10 cellular contexts compared by ENCODE assay signal in the genomic region with DNA sequence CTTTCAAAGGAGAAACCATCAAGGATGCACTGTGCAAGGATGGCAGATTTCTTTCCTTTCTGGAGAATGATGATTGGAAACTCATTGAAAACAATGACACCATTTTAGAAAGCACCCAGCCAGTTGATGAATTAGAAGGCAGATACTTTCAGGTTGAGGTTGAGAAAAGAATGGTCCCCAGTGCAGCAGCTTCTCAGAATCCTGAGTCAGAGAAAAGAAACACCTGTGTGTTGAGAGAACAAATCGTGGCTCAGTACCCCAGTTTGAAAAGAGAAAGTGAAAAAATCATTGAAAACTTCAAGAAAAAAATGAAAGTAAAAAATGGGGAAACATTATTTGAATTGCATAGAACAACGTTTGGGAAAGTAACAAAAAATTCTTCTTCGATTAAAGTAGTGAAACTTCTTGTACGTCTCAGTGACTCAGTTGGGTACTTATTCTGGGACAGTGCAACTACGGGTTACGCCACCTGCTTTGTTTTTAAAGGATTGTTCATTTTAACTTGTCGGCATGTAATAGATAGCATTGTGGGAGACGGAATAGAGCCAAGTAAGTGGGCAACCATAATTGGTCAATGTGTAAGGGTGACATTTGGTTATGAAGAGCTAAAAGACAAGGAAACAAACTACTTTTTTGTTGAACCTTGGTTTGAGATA. TPM values are rescaled to one million over a fixed set of nuclear protein-coding genes. Genes with fewer than 3 reads are reported as not detected.
DNase-seq lines count a peak whose midpoint lies in the region; ATAC-seq and TF ChIP-seq lines count a peak whose summit lies in the region.
"Had no signal": no experiment of that assay in that cellular context is flagged by ENCODE, and none has a peak within 500 bp of the region (broad histone marks: within the 10 kb centered on the region; RNA-seq: fewer than 3 reads in every experiment).

No MANE protein-coding gene starts in this region.

- ATAC-seq in GM18499 (IDR thresholded peaks at IDR 0.05; ENCODE audit: insufficient read depth, unreplicated experiment) (peak; percentile 68), GM19438 (IDR thresholded peaks at IDR 0.05; ENCODE audit: low read depth, unreplicated experiment) (peak; percentile 80), HG03045 (IDR thresholded peaks at IDR 0.05; ENCODE audit: unreplicated experiment) (peak; percentile 85), right cardiac atrium (no peak), left lung (no peak)

- H3K4me3 ChIP-seq in right cardiac atrium (ENCODE audit: low read length) (no peak overlapping the region), left lung (no peak overlapping the region)

- H3K4me1 ChIP-seq in right cardiac atrium (ENCODE audit: control insufficient read depth, insufficient read depth, low read length): no peaks in the 10 kb centered on the region
- peaks cover 0 to 9% of the 10 kb centered on the region in 2 donors for H3K4me1 ChIP-seq in left lung

- H3K36me3 ChIP-seq in left lung: peaks cover 0 to 34% of the 10 kb centered on the region in 2 donors

- intact Hi-C loops in activated T-helper 1 cell treated with anti-CD3 and anti-CD28 coated beads, Interleukin-12 subunit alpha, Interleukin-12 subunit beta, Interleukin-2, Interleukin-4 antibody, amounts not matched to agents 30 ng/mL and 10 ng/mL and 1 ng/mL, durations not matched to agents 14 hours and 24 hours and 36 hours (cut with micrococcal nuclease): loop anchor here (1.0 kb wide), 2 partner anchors 8 to 19 kb away; no protein-coding TSS in a partner anchor
- intact Hi-C loops in right cardiac atrium (cut with DNase I): no loop called here
- intact Hi-C loops in posterior cingulate gyrus (cut with DNase I): no loop called here
- intact Hi-C loops in left lung (cut with DNase I): no loop called here

- DNase-seq in activated T-helper 1 cell treated with anti-CD3 and anti-CD28 coated beads, Interleukin-12 subunit alpha, Interleukin-12 subunit beta, Interleukin-2, Interleukin-4 antibody, amounts not matched to agents 30 ng/mL and 10 ng/mL and 1 ng/mL, durations not matched to agents 14 hours and 24 hours and 36 hours (ENCODE audit: low spot score): no peak
- DNase-seq in right cardiac atrium (no peak), posterior cingulate gyrus (no peak), DMS79 (lab: John Stamatoyannopoulos, UW) (no peak), left lung (no peak)
- DNase-seq: mesenchymal stem cell, OCI-M1 had no signal

- WGBS in right cardiac atrium: 88% methylated on average over 8 of the region's 8 CpGs

- TF ChIP-seq CTCF in left lung (IDR thresholded peaks at IDR 0.05): no peak

- H3K4me1 Mint-ChIP-seq in activated T-helper 1 cell treated with anti-CD3 and anti-CD28 coated beads, Interleukin-12 subunit alpha, Interleukin-12 subunit beta, Interleukin-2, Interleukin-4 antibody, amounts not matched to agents 30 ng/mL and 10 ng/mL and 1 ng/mL, durations not matched to agents 14 hours and 24 hours and 36 hours (ENCODE audit: low read depth): peaks cover 48% of the 10 kb centered on the region

- H3K27ac ChIP-seq in right cardiac atrium (ENCODE audit: low read length) (no peak overlapping the region), left lung (no peak overlapping the region)

- H3K27me3 ChIP-seq in right cardiac atrium (ENCODE audit: control insufficient read depth, insufficient read depth): no peaks in the 10 kb centered on the region
- no peaks in the 10 kb centered on the region for H3K27me3 ChIP-seq in left lung

- no peaks in the 10 kb centered on the region for H3K27me3 Mint-ChIP-seq in activated T-helper 1 cell treated with anti-CD3 and anti-CD28 coated beads, Interleukin-12 subunit alpha, Interleukin-12 subunit beta, Interleukin-2, Interleukin-4 antibody, amounts not matched to agents 30 ng/mL and 10 ng/mL and 1 ng/mL, durations not matched to agents 14 hours and 24 hours and 36 hours (ENCODE audit: insufficient read depth)

- H3K27ac Mint-ChIP-seq in activated T-helper 1 cell treated with anti-CD3 and anti-CD28 coated beads, Interleukin-12 subunit alpha, Interleukin-12 subunit beta, Interleukin-2, Interleukin-4 antibody, amounts not matched to agents 30 ng/mL and 10 ng/mL and 1 ng/mL, durations not matched to agents 14 hours and 24 hours and 36 hours: peak overlapping the region; percentile 55

- peaks cover 41% of the 10 kb centered on the region for H3K36me3 Mint-ChIP-seq in activated T-helper 1 cell treated with anti-CD3 and anti-CD28 coated beads, Interleukin-12 subunit alpha, Interleukin-12 subunit beta, Interleukin-2, Interleukin-4 antibody, amounts not matched to agents 30 ng/mL and 10 ng/mL and 1 ng/mL, durations not matched to agents 14 hours and 24 hours and 36 hours (ENCODE audit: low read depth)

- H3K9me3 ChIP-seq in right cardiac atrium (ENCODE audit: control insufficient read depth, low read length) (no peaks in the 10 kb centered on the region), left lung (no peaks in the 10 kb centered on the region)

- H3K4me3 Mint-ChIP-seq in activated T-helper 1 cell treated with anti-CD3 and anti-CD28 coated beads, Interleukin-12 subunit alpha, Interleukin-12 subunit beta, Interleukin-2, Interleukin-4 antibody, amounts not matched to agents 30 ng/mL and 10 ng/mL and 1 ng/mL, durations not matched to agents 14 hours and 24 hours and 36 hours: peak overlapping the region; percentile 45

- no peaks in the 10 kb centered on the region for H3K9me3 Mint-ChIP-seq in activated T-helper 1 cell treated with anti-CD3 and anti-CD28 coated beads, Interleukin-12 subunit alpha, Interleukin-12 subunit beta, Interleukin-2, Interleukin-4 antibody, amounts not matched to agents 30 ng/mL and 10 ng/mL and 1 ng/mL, durations not matched to agents 14 hours and 24 hours and 36 hours

RNA-seq across cellular contexts. Expression of gene FAM111A, which starts 9.8 kb away (rescaled TPM):
- 64.8 and 66.4 TPM in 2 replicates for total RNA-seq in activated T-helper 1 cell treated with anti-CD3 and anti-CD28 coated beads, Interleukin-12 subunit alpha, Interleukin-12 subunit beta, Interleukin-2, Interleukin-4 antibody, amounts not matched to agents 30 ng/mL and 10 ng/mL and 1 ng/mL, durations not matched to agents 14 hours and 24 hours and 36 hours
- 10 to 100 TPM in 3 of 4 donors, 1 to 10 TPM in 1; 9.1 to 12.2 (median 10.5) TPM for total RNA-seq in right cardiac atrium
- polyA plus RNA-seq in right cardiac atrium: 7.0 TPM
- total RNA-seq in left lung: 10 to 100 TPM; 50.3 to 55.9 TPM

RNA-seq across cellular contexts. Expression of gene DTX4, which starts 19.5 kb away (rescaled TPM):
- total RNA-seq in activated T-helper 1 cell treated with anti-CD3 and anti-CD28 coated beads, Interleukin-12 subunit alpha, Interleukin-12 subunit beta, Interleukin-2, Interleukin-4 antibody, amounts not matched to agents 30 ng/mL and 10 ng/mL and 1 ng/mL, durations not matched to agents 14 hours and 24 hours and 36 hours: 0.05 TPM in 2 replicates
- total RNA-seq in right cardiac atrium: 1 to 10 TPM; 1.6 to 3.4 (median 1.7) TPM
- 0.70 TPM for polyA plus RNA-seq in right cardiac atrium
- total RNA-seq in left lung: 10 to 100 TPM; 33.2 to 43.4 TPM

RNA-seq across cellular contexts. Expression of gene FAM111B, which starts 45.4 kb away (rescaled TPM):
- total RNA-seq in activated T-helper 1 cell treated with anti-CD3 and anti-CD28 coated beads, Interleukin-12 subunit alpha, Interleukin-12 subunit beta, Interleukin-2, Interleukin-4 antibody, amounts not matched to agents 30 ng/mL and 10 ng/mL and 1 ng/mL, durations not matched to agents 14 hours and 24 hours and 36 hours: 54.9 and 57.3 TPM in 2 replicates
- total RNA-seq in right cardiac atrium (1 to 10 TPM in 1 of 4 donors, under 1 TPM in 2, not detected in 1; 0.17 to 2.5 (median 0.91) TPM), left lung (10 to 100 TPM; 11.4 to 15.0 TPM)
- 0.05 TPM for polyA plus RNA-seq in right cardiac atrium

Comparison
In these comparisons a context has a peak if more than half of its experiments do, and no peak if none do; other contexts are left out.
1. ATAC-seq: peak in GM18499 (single experiment), GM19438 (single experiment) and HG03045 (single experiment); none in right cardiac atrium (0 of 2) and left lung (single experiment).
2. RNA of gene DTX4, which starts 19.5 kb away (total RNA-seq): 33.2 to 43.4 TPM in left lung; 1.6 to 3.4 TPM in right cardiac atrium and 0.05 TPM in activated T-helper 1 cell treated with anti-CD3 and anti-CD28 coated beads, Interleukin-12 subunit alpha, Interleukin-12 subunit beta, Interleukin-2, Interleukin-4 antibody, amounts not matched to agents 30 ng/mL and 10 ng/mL and 1 ng/mL, durations not matched to agents 14 hours and 24 hours and 36 hours; every median in the first group is over 4 times any median in the second.